In genomic region chr7:128910569-128910945, GRCh38 we compare ENCODE assay signal across 10 cellular contexts. TPM values are rescaled to one million over a fixed set of nuclear protein-coding genes. Genes with fewer than 3 reads are reported as not detected.
DNase-seq lines count a peak whose midpoint lies in the region; ATAC-seq and TF ChIP-seq lines count a peak whose summit lies in the region.
"Had no signal": no experiment of that assay in that cellular context is flagged by ENCODE, and none has a peak within 500 bp of the region (broad histone marks: within the 10 kb centered on the region; RNA-seq: fewer than 3 reads in every experiment).

Gene KCP (minus strand): TSS chr7:128910709. CDS start chr7:128910676, 33 bp downstream.

- H3K4me3 ChIP-seq in cardiac fibroblast (replicated peaks in 1 of 2; ENCODE audit: low read depth in 2 of 2, low read length in 2 of 2) (peak within 1 kb of the TSS; percentile 18 to 42), sigmoid colon (peak within 1 kb of the TSS; percentile 6 to 43 (median 28))

- 34 to 38% methylated on average over 34 of the region's 34 CpGs for WGBS in sigmoid colon, 2 donors

- peaks cover 51% of the 10 kb centered on the region for H3K27me3 Mint-ChIP-seq in activated T-helper 1 cell treated with anti-CD3 and anti-CD28 coated beads, Interleukin-12 subunit alpha, Interleukin-12 subunit beta, Interleukin-2, Interleukin-4 antibody, amounts not matched to agents 30 ng/mL and 10 ng/mL and 1 ng/mL, durations not matched to agents 14 hours and 24 hours and 36 hours (ENCODE audit: insufficient read depth)

- intact Hi-C loops in sigmoid colon (cut with DNase I), result no loop called here
- intact Hi-C loops in activated T-helper 1 cell treated with anti-CD3 and anti-CD28 coated beads, Interleukin-12 subunit alpha, Interleukin-12 subunit beta, Interleukin-2, Interleukin-4 antibody, amounts not matched to agents 30 ng/mL and 10 ng/mL and 1 ng/mL, durations not matched to agents 14 hours and 24 hours and 36 hours (cut with micrococcal nuclease), result no loop called here

- in situ Hi-C loops in GM13976 (cut with MboI; ENCODE audit: low sequenced_read_pairs, unreplicated experiment), result loop anchor here (25.0 kb wide), 1 partner anchor 177 kb away; no protein-coding TSS in a partner anchor

- TF ChIP-seq EP300 in sigmoid colon (IDR thresholded peaks at IDR 0.05), result no peak

- peaks cover 4% of the 10 kb centered on the region for H3K4me1 Mint-ChIP-seq in activated T-helper 1 cell treated with anti-CD3 and anti-CD28 coated beads, Interleukin-12 subunit alpha, Interleukin-12 subunit beta, Interleukin-2, Interleukin-4 antibody, amounts not matched to agents 30 ng/mL and 10 ng/mL and 1 ng/mL, durations not matched to agents 14 hours and 24 hours and 36 hours (ENCODE audit: low read depth)

- no peak for ATAC-seq in HG03342 (IDR thresholded peaks at IDR 0.05; ENCODE audit: unreplicated experiment)

- H3K27ac Mint-ChIP-seq in activated T-helper 1 cell treated with anti-CD3 and anti-CD28 coated beads, Interleukin-12 subunit alpha, Interleukin-12 subunit beta, Interleukin-2, Interleukin-4 antibody, amounts not matched to agents 30 ng/mL and 10 ng/mL and 1 ng/mL, durations not matched to agents 14 hours and 24 hours and 36 hours, result no peak within 1 kb of the TSS

- H3K27me3 ChIP-seq in sigmoid colon, result peaks cover 17 to 69% (median 32%) of the 10 kb centered on the region in 3 donors

- H3K9me3 Mint-ChIP-seq in activated T-helper 1 cell treated with anti-CD3 and anti-CD28 coated beads, Interleukin-12 subunit alpha, Interleukin-12 subunit beta, Interleukin-2, Interleukin-4 antibody, amounts not matched to agents 30 ng/mL and 10 ng/mL and 1 ng/mL, durations not matched to agents 14 hours and 24 hours and 36 hours, result no peaks in the 10 kb centered on the region

- H3K36me3 Mint-ChIP-seq in activated T-helper 1 cell treated with anti-CD3 and anti-CD28 coated beads, Interleukin-12 subunit alpha, Interleukin-12 subunit beta, Interleukin-2, Interleukin-4 antibody, amounts not matched to agents 30 ng/mL and 10 ng/mL and 1 ng/mL, durations not matched to agents 14 hours and 24 hours and 36 hours (ENCODE audit: low read depth), result peaks cover 2% of the 10 kb centered on the region

- peaks cover 0 to 24% (median 23%) of the 10 kb centered on the region in 4 donors for H3K4me1 ChIP-seq in sigmoid colon

- H3K36me3 ChIP-seq in sigmoid colon, result no peaks in the 10 kb centered on the region

- no peak within 1 kb of the TSS for H3K27ac ChIP-seq in sigmoid colon
- H3K27ac ChIP-seq: HL-60 had no signal

- H3K4me3 Mint-ChIP-seq in activated T-helper 1 cell treated with anti-CD3 and anti-CD28 coated beads, Interleukin-12 subunit alpha, Interleukin-12 subunit beta, Interleukin-2, Interleukin-4 antibody, amounts not matched to agents 30 ng/mL and 10 ng/mL and 1 ng/mL, durations not matched to agents 14 hours and 24 hours and 36 hours, result no peak within 1 kb of the TSS

- no peaks in the 10 kb centered on the region for H3K9me3 ChIP-seq in sigmoid colon

- DNase-seq in GM13976 (ENCODE audit: low spot score) (peak; percentile 18), cardiac fibroblast (ENCODE audit: low read depth in 2 of 2) (no peak), iPS-NIHi7 (ENCODE audit: extremely low spot score) (peak; percentile 36), sigmoid colon (peak; percentile 56), NCI-H2029 (lab: John Stamatoyannopoulos, UW) (no peak), SHP77 treated with DMSO at 0.1 percent for 48 hours (lab: John Stamatoyannopoulos, UW) (no peak)
- no peak for DNase-seq in activated T-helper 1 cell treated with anti-CD3 and anti-CD28 coated beads, Interleukin-12 subunit alpha, Interleukin-12 subunit beta, Interleukin-2, Interleukin-4 antibody, amounts not matched to agents 30 ng/mL and 10 ng/mL and 1 ng/mL, durations not matched to agents 14 hours and 24 hours and 36 hours (ENCODE audit: low spot score)
- DNase-seq: activated CD4-positive, alpha-beta T cell treated with anti-CD3 and anti-CD28 coated beads, Interleukin-2, amount 50 U/mL, for 4 hours had no signal

- TF ChIP-seq POLR2A in sigmoid colon (IDR thresholded peaks at IDR 0.05), result no peak

- TF ChIP-seq CTCF in GM13976 (IDR thresholded peaks at IDR 0.05; ENCODE audit: borderline replicate concordance, control extremely low read depth, extremely low read depth, insufficient read depth, missing control alignments), result no peak
- no peak for TF ChIP-seq CTCF in cardiac fibroblast (IDR thresholded peaks at IDR 0.05; ENCODE audit: low read depth, low read length)
- no peak for TF ChIP-seq CTCF in sigmoid colon (IDR thresholded peaks at IDR 0.05)

RNA-seq across cellular contexts. Expression of gene KCP, which starts in this region (rescaled TPM):
- under 1 TPM in 3 of 4 donors, not detected in 1; 0.14 to 0.36 (median 0.28) TPM for total RNA-seq in sigmoid colon
- polyA plus RNA-seq in sigmoid colon, result under 1 TPM in 1 of 3 donors, not detected in 2; 0.42 TPM
- total RNA-seq in activated T-helper 1 cell treated with anti-CD3 and anti-CD28 coated beads, Interleukin-12 subunit alpha, Interleukin-12 subunit beta, Interleukin-2, Interleukin-4 antibody, amounts not matched to agents 30 ng/mL and 10 ng/mL and 1 ng/mL, durations not matched to agents 14 hours and 24 hours and 36 hours, result not detected in 2 replicates

Comparison
In these comparisons a context has a peak if more than half of its experiments do, and no peak if none do; other contexts are left out.
1. Peak in DNase-seq and H3K4me3 ChIP-seq in sigmoid colon; RNA of the gene not detected or under 1 TPM.
2. DNase-seq: peak in GM13976 (single experiment) and iPS-NIHi7 (single experiment); none in cardiac fibroblast (0 of 2), activated T-helper 1 cell treated with anti-CD3 and anti-CD28 coated beads, Interleukin-12 subunit alpha, Interleukin-12 subunit beta, Interleukin-2, Interleukin-4 antibody, amounts not matched to agents 30 ng/mL and 10 ng/mL and 1 ng/mL, durations not matched to agents 14 hours and 24 hours and 36 hours (single experiment), NCI-H2029 (single experiment) and SHP77 treated with DMSO at 0.1 percent for 48 hours (single experiment).